In the genomic region with DNA sequence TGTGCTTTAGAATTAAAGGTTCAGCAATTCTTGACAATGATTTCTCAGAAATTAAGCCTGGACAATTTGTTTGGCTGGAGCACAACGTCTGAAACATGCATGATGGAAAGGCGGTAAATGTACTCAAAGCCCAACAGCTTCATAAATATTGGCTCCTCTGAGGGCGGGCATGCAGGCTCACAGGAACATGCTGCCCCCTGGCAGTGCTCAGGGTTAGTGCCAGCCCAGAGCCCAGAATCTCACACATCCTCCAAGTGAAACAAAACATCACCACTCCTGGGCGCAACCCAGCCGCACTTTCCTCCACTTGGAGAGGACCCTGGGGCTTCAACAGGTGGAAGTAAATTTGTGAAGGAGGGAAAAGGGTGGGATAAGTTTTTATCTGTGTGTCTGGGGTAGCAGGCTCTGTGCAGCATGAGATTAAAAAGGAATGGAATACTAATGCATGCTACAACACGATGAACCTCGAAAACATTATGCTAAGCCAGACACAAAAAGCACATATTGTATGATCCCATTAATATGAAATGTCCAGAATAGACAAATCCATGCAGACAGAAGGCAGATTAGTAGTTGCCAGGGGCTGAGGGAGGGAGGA, we compare ENCODE assay signal across 1 cellular context.
TF ChIP-seq lines count a peak whose summit lies in the region.

No MANE protein-coding gene starts in this region.

TF ChIP-seq in GM12878, 131 proteins besides CTCF, POLR2A, EP300 and RAD21 (continued from another document):
- TF ChIP-seq, protein P1, sequence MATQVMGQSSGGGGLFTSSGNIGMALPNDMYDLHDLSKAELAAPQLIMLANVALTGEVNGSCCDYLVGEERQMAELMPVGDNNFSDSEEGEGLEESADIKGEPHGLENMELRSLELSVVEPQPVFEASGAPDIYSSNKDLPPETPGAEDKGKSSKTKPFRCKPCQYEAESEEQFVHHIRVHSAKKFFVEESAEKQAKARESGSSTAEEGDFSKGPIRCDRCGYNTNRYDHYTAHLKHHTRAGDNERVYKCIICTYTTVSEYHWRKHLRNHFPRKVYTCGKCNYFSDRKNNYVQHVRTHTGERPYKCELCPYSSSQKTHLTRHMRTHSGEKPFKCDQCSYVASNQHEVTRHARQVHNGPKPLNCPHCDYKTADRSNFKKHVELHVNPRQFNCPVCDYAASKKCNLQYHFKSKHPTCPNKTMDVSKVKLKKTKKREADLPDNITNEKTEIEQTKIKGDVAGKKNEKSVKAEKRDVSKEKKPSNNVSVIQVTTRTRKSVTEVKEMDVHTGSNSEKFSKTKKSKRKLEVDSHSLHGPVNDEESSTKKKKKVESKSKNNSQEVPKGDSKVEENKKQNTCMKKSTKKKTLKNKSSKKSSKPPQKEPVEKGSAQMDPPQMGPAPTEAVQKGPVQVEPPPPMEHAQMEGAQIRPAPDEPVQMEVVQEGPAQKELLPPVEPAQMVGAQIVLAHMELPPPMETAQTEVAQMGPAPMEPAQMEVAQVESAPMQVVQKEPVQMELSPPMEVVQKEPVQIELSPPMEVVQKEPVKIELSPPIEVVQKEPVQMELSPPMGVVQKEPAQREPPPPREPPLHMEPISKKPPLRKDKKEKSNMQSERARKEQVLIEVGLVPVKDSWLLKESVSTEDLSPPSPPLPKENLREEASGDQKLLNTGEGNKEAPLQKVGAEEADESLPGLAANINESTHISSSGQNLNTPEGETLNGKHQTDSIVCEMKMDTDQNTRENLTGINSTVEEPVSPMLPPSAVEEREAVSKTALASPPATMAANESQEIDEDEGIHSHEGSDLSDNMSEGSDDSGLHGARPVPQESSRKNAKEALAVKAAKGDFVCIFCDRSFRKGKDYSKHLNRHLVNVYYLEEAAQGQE (IDR thresholded peaks at IDR 0.05; ENCODE audit: low read depth, low read length): no peak
- TF ChIP-seq, protein P2, sequence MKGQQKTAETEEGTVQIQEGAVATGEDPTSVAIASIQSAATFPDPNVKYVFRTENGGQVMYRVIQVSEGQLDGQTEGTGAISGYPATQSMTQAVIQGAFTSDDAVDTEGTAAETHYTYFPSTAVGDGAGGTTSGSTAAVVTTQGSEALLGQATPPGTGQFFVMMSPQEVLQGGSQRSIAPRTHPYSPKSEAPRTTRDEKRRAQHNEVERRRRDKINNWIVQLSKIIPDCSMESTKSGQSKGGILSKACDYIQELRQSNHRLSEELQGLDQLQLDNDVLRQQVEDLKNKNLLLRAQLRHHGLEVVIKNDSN (IDR thresholded peaks at IDR 0.05; ENCODE audit: borderline replicate concordance, extremely low read length, insufficient read depth, low read depth, low read length): no peak
- TF ChIP-seq IKZF1 (conservative IDR thresholded peaks at IDR 0.05): no peak
- TF ChIP-seq IKZF2 (IDR thresholded peaks at IDR 0.05): no peak
- TF ChIP-seq, protein P3, sequence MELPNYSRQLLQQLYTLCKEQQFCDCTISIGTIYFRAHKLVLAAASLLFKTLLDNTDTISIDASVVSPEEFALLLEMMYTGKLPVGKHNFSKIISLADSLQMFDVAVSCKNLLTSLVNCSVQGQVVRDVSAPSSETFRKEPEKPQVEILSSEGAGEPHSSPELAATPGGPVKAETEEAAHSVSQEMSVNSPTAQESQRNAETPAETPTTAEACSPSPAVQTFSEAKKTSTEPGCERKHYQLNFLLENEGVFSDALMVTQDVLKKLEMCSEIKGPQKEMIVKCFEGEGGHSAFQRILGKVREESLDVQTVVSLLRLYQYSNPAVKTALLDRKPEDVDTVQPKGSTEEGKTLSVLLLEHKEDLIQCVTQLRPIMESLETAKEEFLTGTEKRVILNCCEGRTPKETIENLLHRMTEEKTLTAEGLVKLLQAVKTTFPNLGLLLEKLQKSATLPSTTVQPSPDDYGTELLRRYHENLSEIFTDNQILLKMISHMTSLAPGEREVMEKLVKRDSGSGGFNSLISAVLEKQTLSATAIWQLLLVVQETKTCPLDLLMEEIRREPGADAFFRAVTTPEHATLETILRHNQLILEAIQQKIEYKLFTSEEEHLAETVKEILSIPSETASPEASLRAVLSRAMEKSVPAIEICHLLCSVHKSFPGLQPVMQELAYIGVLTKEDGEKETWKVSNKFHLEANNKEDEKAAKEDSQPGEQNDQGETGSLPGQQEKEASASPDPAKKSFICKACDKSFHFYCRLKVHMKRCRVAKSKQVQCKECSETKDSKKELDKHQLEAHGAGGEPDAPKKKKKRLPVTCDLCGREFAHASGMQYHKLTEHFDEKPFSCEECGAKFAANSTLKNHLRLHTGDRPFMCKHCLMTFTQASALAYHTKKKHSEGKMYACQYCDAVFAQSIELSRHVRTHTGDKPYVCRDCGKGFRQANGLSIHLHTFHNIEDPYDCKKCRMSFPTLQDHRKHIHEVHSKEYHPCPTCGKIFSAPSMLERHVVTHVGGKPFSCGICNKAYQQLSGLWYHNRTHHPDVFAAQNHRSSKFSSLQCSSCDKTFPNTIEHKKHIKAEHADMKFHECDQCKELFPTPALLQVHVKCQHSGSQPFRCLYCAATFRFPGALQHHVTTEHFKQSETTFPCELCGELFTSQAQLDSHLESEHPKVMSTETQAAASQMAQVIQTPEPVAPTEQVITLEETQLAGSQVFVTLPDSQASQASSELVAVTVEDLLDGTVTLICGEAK (IDR thresholded peaks at IDR 0.05; ENCODE audit: borderline replicate concordance): no peak
- no peak for TF ChIP-seq SMC3 (IDR thresholded peaks at IDR 0.05; ENCODE audit: borderline replicate concordance, low read length)
- TF ChIP-seq RELA (IDR thresholded peaks at IDR 0.05; ENCODE audit: borderline replicate concordance, partially characterized antibody): no peak
- TF ChIP-seq GABPA (IDR thresholded peaks at IDR 0.05; ENCODE audit: low read depth): no peak
- no peak for TF ChIP-seq HDAC2 (IDR thresholded peaks at IDR 0.05)
